Comparison of ENCODE assay signal across 10 cellular contexts in the genomic region with DNA sequence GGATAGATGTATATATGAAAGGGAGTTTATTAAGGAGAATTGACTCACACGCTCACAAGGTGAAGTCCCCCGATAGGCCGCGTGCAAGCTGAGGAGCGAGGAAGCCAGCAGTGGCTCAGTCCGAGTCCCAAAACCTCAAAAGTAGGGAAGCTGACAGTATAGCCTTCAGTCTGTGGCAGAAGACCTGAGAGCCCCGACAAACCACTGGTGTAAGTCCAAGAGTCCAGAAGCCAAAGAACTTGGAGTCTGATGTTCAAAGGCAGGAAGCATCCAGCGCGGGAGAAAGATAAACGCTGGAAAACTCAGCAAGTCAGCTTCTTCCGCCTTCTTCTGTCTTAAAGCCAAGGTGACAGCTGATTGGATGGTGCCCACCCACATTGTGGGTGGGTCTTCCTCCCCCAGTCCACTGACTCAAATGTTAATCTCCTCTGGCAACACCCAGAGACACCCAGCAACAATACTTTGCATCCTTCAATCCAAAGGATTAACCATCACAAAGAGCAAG.
A peak's percentile ranks its signal among the peaks of the same experiment; 100 is the strongest.
DNase-seq lines count a peak whose midpoint lies in the region; ATAC-seq and TF ChIP-seq lines count a peak whose summit lies in the region.
"Had no signal": no experiment of that assay in that cellular context is flagged by ENCODE, and none has a peak within 500 bp of the region (broad histone marks: within the 10 kb centered on the region; RNA-seq: fewer than 3 reads in every experiment).

No MANE protein-coding gene starts in this region.

- peaks cover 3% of the 10 kb centered on the region for H3K27me3 Mint-ChIP-seq in Caco-2 (ENCODE audit: insufficient read depth, unreplicated experiment)
- H3K27me3 Mint-ChIP-seq in HFFc6 (ENCODE audit: insufficient read depth), result no peaks in the 10 kb centered on the region

- H3K27ac ChIP-seq in heart right ventricle, result no peak overlapping the region
- H3K27ac ChIP-seq: spleen had no signal

- no TSS peak for BruUV-seq in Caco-2 (replicated peaks; lab: Mats Ljungman, UMichigan)

- in situ Hi-C loops in astrocyte of the spinal cord (cut with HindIII; ENCODE audit: low sequenced_read_pairs), result no loop called here

- CTCF ChIA-PET in Caco-2 (lab: Charles Lee), result no interaction called here

- ATAC-seq in heart right ventricle (no peak), HG02610 (IDR thresholded peaks at IDR 0.05; ENCODE audit: unreplicated experiment) (no peak)

- intact Hi-C loops in Caco-2 (cut with micrococcal nuclease; ENCODE audit: unreplicated experiment) (no loop called here), lower leg skin (cut with DNase I; ENCODE audit: low total_unique reads) (no loop called here), heart right ventricle (cut with DNase I) (loop anchor here in 1 of 10 donors (5.0 kb wide), 1 partner anchor 402 kb away; no protein-coding TSS in a partner anchor)

- H3K9me3 ChIP-seq in Caco-2 (peaks cover 14% of the 10 kb centered on the region), mononuclear cell (ENCODE audit: low read depth, low read length) (no peaks in the 10 kb centered on the region), heart right ventricle (peaks cover 0 to 11% (median 0%) of the 10 kb centered on the region in 11 donors)

- H3K4me1 ChIP-seq in Caco-2 (peaks cover 15% of the 10 kb centered on the region), mononuclear cell (ENCODE audit: insufficient read depth, low read length) (no peaks in the 10 kb centered on the region), heart right ventricle (no peaks in the 10 kb centered on the region)
- H3K4me1 ChIP-seq: spleen had no signal

- H3K36me3 Mint-ChIP-seq in Caco-2 (ENCODE audit: insufficient read depth, unreplicated experiment), result peaks cover 4% of the 10 kb centered on the region
- H3K36me3 Mint-ChIP-seq in HFFc6 (ENCODE audit: low read depth), result peaks cover 11% of the 10 kb centered on the region; the same call in 1 of the 2 replicates

- peak overlapping the region; percentile 21 for H3K4me3 ChIP-seq in Caco-2 (ENCODE audit: low read depth, low read length)
- H3K4me3 ChIP-seq in astrocyte of the spinal cord (ENCODE audit: low read depth, low read length), result peak overlapping the region; percentile 33
- peak overlapping the region; percentile 26 for H3K4me3 ChIP-seq in mononuclear cell (ENCODE audit: low read length)
- no peak overlapping the region for H3K4me3 ChIP-seq in lower leg skin (ENCODE audit: low read depth, poor library complexity, severe bottlenecking)
- H3K4me3 ChIP-seq in heart right ventricle, result no peak overlapping the region

- H3K27me3 ChIP-seq in Caco-2 (replicated peaks; ENCODE audit: control insufficient read depth, insufficient read depth, low read length), result no peaks in the 10 kb centered on the region
- H3K27me3 ChIP-seq in mononuclear cell (ENCODE audit: insufficient read depth, low read length), result no peaks in the 10 kb centered on the region
- H3K27me3 ChIP-seq in heart right ventricle, result no peaks in the 10 kb centered on the region
- H3K27me3 ChIP-seq: spleen had no signal

- H3K36me3 ChIP-seq in Caco-2 (ENCODE audit: control insufficient read depth, insufficient read depth, low read length) (no peaks in the 10 kb centered on the region), heart right ventricle (no peaks in the 10 kb centered on the region)
- H3K36me3 ChIP-seq: spleen had no signal

- peaks cover 10% of the 10 kb centered on the region for H3K4me1 Mint-ChIP-seq in Caco-2 (ENCODE audit: low read depth, unreplicated experiment)
- no peaks in the 10 kb centered on the region; the same call in 1 of the 2 replicates for H3K4me1 Mint-ChIP-seq in HFFc6 (ENCODE audit: low read depth)

- H3K4me3 Mint-ChIP-seq in Caco-2 (ENCODE audit: unreplicated experiment) (peak overlapping the region; percentile 46), HFFc6 (peak overlapping the region; percentile 45; the same call in 1 of the 2 replicates)

- no peak for TF ChIP-seq CTCF in Caco-2 (IDR thresholded peaks at IDR 0.05; ENCODE audit: insufficient read depth in 1 of 2, low read depth in 1 of 2, low read length in 1 of 2, severe bottlenecking in 1 of 2, unreplicated experiment in 1 of 2)
- TF ChIP-seq CTCF in HFFc6 (IDR thresholded peaks at IDR 0.05), result no peak
- TF ChIP-seq CTCF in astrocyte of the spinal cord (IDR thresholded peaks at IDR 0.05; ENCODE audit: low read depth, low read length), result no peak
- no peak for TF ChIP-seq CTCF in lower leg skin (IDR thresholded peaks at IDR 0.05)
- no peak for TF ChIP-seq CTCF in heart right ventricle (IDR thresholded peaks at IDR 0.05)

- no peak for TF ChIP-seq POLR2A in lower leg skin (IDR thresholded peaks at IDR 0.05)

- H3K27ac Mint-ChIP-seq in Caco-2 (ENCODE audit: unreplicated experiment), result no peak overlapping the region
- no peak overlapping the region; the same call in 1 of the 2 replicates for H3K27ac Mint-ChIP-seq in HFFc6

- peaks cover 26% of the 10 kb centered on the region for H3K9me3 Mint-ChIP-seq in Caco-2 (ENCODE audit: unreplicated experiment)
- H3K9me3 Mint-ChIP-seq in HFFc6, result no peaks in the 10 kb centered on the region

- POLR2A ChIA-PET in Caco-2 (lab: Charles Lee), result no interaction called here

- no peak for DNase-seq in Caco-2
- no peak for DNase-seq in HFFc6
- DNase-seq in astrocyte of the spinal cord (ENCODE audit: low read depth, low spot score), result peak; percentile 38
- no peak for DNase-seq in lower leg skin (ENCODE audit: low spot score in 2 of 2)
- no peak for DNase-seq in activated gamma-delta T cell treated with Interleukin-2 at 50 U/mL for 16 hours
- DNase-seq in heart right ventricle, result no peak
- DNase-seq: NCI-H1105 treated with DMSO at 0.1 percent for 48 hours, spleen had no signal

- WGBS in lower leg skin, 2 donors, result 67 to 71% methylated on average over 11 of the region's 11 CpGs
- 57 to 62% methylated on average over 11 of the region's 11 CpGs for WGBS in heart right ventricle, 2 donors

Comparison
In these comparisons a context has a peak if more than half of its experiments do, and no peak if none do; other contexts are left out.
1. H3K4me3 ChIP-seq: peak in Caco-2 (single experiment), astrocyte of the spinal cord (single experiment) and mononuclear cell (single experiment); none in lower leg skin (single experiment) and heart right ventricle (0 of 10).